ENCODE assay signal across 10 cellular contexts in genomic region chr12:41932470-41932991, GRCh38.
DNase-seq lines count a peak whose midpoint lies in the region; ATAC-seq, FAIRE-seq and TF ChIP-seq lines count a peak whose summit lies in the region.
"Had no signal": no experiment of that assay in that cellular context is flagged by ENCODE, and none has a peak within 500 bp of the region (broad histone marks: within the 10 kb centered on the region; RNA-seq: fewer than 3 reads in every experiment).

No MANE protein-coding gene starts in this region.

- peak; percentile 96 for DNase-seq in A673 (ENCODE audit: low spot score)
- DNase-seq in GM12891 (ENCODE audit: insufficient read length, low spot score) = peak; percentile 18
- DNase-seq in M059J (ENCODE audit: low read depth) = peak; percentile 32
- peak; percentile 68 for DNase-seq in SIG-M5 (lab: John Stamatoyannopoulos, UW)
- no peak for DNase-seq in effector memory CD4-positive, alpha-beta T cell
- DNase-seq in lower lobe of right lung = peak; percentile 82

- H3K4me3 ChIP-seq in A673 (ENCODE audit: low read depth, low read length, poor library complexity, severe bottlenecking) (peak overlapping the region; percentile 35), lower lobe of right lung (peak overlapping the region; percentile 55)
- peak overlapping the region; percentile 11 for H3K4me3 ChIP-seq in effector memory CD4-positive, alpha-beta T cell (ENCODE audit: insufficient read depth, low read depth, low read length, poor library complexity, severe bottlenecking)

- TF ChIP-seq CTCF in A673 (conservative IDR thresholded peaks at IDR 0.05; ENCODE audit: low read depth, low read length) (0 out of 2 replicates have a peak, but pooled peaks have one; percentile 12), lower lobe of right lung (IDR thresholded peaks at IDR 0.05) (peak; percentile 11)

- no peaks in the 10 kb centered on the region for H3K27me3 ChIP-seq in A673 (replicated peaks; ENCODE audit: insufficient read depth, low read depth, low read length, poor library complexity)
- H3K27me3 ChIP-seq in effector memory CD4-positive, alpha-beta T cell (replicated peaks; ENCODE audit: control insufficient read depth, insufficient read depth, low read length, poor library complexity, severe bottlenecking) = no peaks in the 10 kb centered on the region
- no peaks in the 10 kb centered on the region for H3K27me3 ChIP-seq in lower lobe of right lung (ENCODE audit: low read depth)

- no peak for TF ChIP-seq POLR2A in GM12891 (IDR thresholded peaks at IDR 0.05; ENCODE audit: low read depth, low read length)

- H3K9me3 ChIP-seq in A673 (ENCODE audit: low read depth, low read length, poor library complexity, severe bottlenecking) = no peaks in the 10 kb centered on the region
- H3K9me3 ChIP-seq in effector memory CD4-positive, alpha-beta T cell (ENCODE audit: control insufficient read depth, low read length) = no peaks in the 10 kb centered on the region
- no peaks in the 10 kb centered on the region for H3K9me3 ChIP-seq in lower lobe of right lung

- H3K4me1 ChIP-seq in A673 (ENCODE audit: insufficient read depth, low read length, poor library complexity, severe bottlenecking) (peaks cover 42% of the 10 kb centered on the region), lower lobe of right lung (peaks cover 17% of the 10 kb centered on the region)
- H3K4me1 ChIP-seq in effector memory CD4-positive, alpha-beta T cell (ENCODE audit: control insufficient read depth, insufficient read depth, low read length, poor library complexity, severe bottlenecking) = peaks cover 3% of the 10 kb centered on the region

- no peaks in the 10 kb centered on the region for H3K9me3 Mint-ChIP-seq in stimulated activated naive CD8-positive, alpha-beta T cell treated with anti-CD3 and anti-CD28 coated beads, Interleukin-15, Interleukin-2, amounts not matched to agents 100 ng/mL and 50 ng/mL, for 24 hours

- peak; percentile 88 to 94 for ATAC-seq in lower lobe of right lung
- no peak for ATAC-seq in HG03469 (IDR thresholded peaks at IDR 0.05; ENCODE audit: unreplicated experiment)

- H3K4me1 Mint-ChIP-seq in stimulated activated naive CD8-positive, alpha-beta T cell treated with anti-CD3 and anti-CD28 coated beads, Interleukin-15, Interleukin-2, amounts not matched to agents 100 ng/mL and 50 ng/mL, for 24 hours (ENCODE audit: low read depth) = peaks cover 24% of the 10 kb centered on the region

- no peaks in the 10 kb centered on the region for H3K36me3 ChIP-seq in A673 (ENCODE audit: insufficient read depth, low read length, poor library complexity, severe bottlenecking)
- no peaks in the 10 kb centered on the region for H3K36me3 ChIP-seq in effector memory CD4-positive, alpha-beta T cell (ENCODE audit: control insufficient read depth, insufficient read depth, low read length)
- H3K36me3 ChIP-seq in lower lobe of right lung = no peaks in the 10 kb centered on the region

- intact Hi-C loops in A673 (cut with micrococcal nuclease; ENCODE audit: unreplicated experiment) = loop anchor here (5.0 to 10.0 kb wide), 2 partner anchors 90 to 172 kb away; no protein-coding TSS in a partner anchor
- intact Hi-C loops in lower lobe of right lung (cut with DNase I) = no loop called here

- H3K36me3 Mint-ChIP-seq in stimulated activated naive CD8-positive, alpha-beta T cell treated with anti-CD3 and anti-CD28 coated beads, Interleukin-15, Interleukin-2, amounts not matched to agents 100 ng/mL and 50 ng/mL, for 24 hours (ENCODE audit: low read depth) = no peaks in the 10 kb centered on the region

- no TSS peak for BruUV-seq in A673 (replicated peaks; lab: Mats Ljungman, UMichigan)

- H3K27ac Mint-ChIP-seq in stimulated activated naive CD8-positive, alpha-beta T cell treated with anti-CD3 and anti-CD28 coated beads, Interleukin-15, Interleukin-2, amounts not matched to agents 100 ng/mL and 50 ng/mL, for 24 hours = no peak overlapping the region

- peak overlapping the region; percentile 71 for H3K4me3 Mint-ChIP-seq in stimulated activated naive CD8-positive, alpha-beta T cell treated with anti-CD3 and anti-CD28 coated beads, Interleukin-15, Interleukin-2, amounts not matched to agents 100 ng/mL and 50 ng/mL, for 24 hours

- H3K27ac ChIP-seq in A673 (ENCODE audit: low read depth, low read length, poor library complexity, severe bottlenecking) = peak overlapping the region; percentile 74
- H3K27ac ChIP-seq in effector memory CD4-positive, alpha-beta T cell (ENCODE audit: insufficient read depth, low read length, poor library complexity, severe bottlenecking) = no peak overlapping the region
- peak overlapping the region; percentile 9 for H3K27ac ChIP-seq in lower lobe of right lung

- peaks cover 33% of the 10 kb centered on the region for H3K27me3 Mint-ChIP-seq in stimulated activated naive CD8-positive, alpha-beta T cell treated with anti-CD3 and anti-CD28 coated beads, Interleukin-15, Interleukin-2, amounts not matched to agents 100 ng/mL and 50 ng/mL, for 24 hours

- POLR2A ChIA-PET in A673 (lab: Charles Lee; ENCODE audit: low non-redundant PET) = no interaction called here

- FAIRE-seq in GM12891 (lab: Jason Lieb, UNC) = peak; percentile 43
- FAIRE-seq: endometrium, GM18507 had no signal

- CTCF ChIA-PET in A673 (lab: Charles Lee) = interaction anchor here (0.6 kb wide), 2 partner anchors 137 to 402 kb away, joined by 3 to 6 read pairs; no protein-coding TSS in a partner anchor

TF ChIP-seq in GM12891, 5 proteins besides CTCF, POLR2A, EP300 and RAD21:
- TF ChIP-seq POLR2AphosphoS5 (IDR thresholded peaks at IDR 0.05; ENCODE audit: low read depth, low read length) = no peak
- 0 out of 2 replicates have a peak, but pooled peaks have one; percentile 19 for TF ChIP-seq SPI1 (IDR thresholded peaks at IDR 0.05; ENCODE audit: low read depth, low read length)

Comparison
In these comparisons a context has a peak if more than half of its experiments do, and no peak if none do; other contexts are left out.
1. DNase-seq: peak in A673 (single experiment), GM12891 (single experiment), M059J (single experiment), SIG-M5 (single experiment) and lower lobe of right lung (single experiment); none in effector memory CD4-positive, alpha-beta T cell (0 of 3).
2. Peak in every context shown above with its lines, with median percentiles within 50 percentile points of each other: H3K4me3 ChIP-seq.